In genomic region chrX:133639726-133640125, GRCh38 we compare ENCODE assay signal across 17 cellular contexts.
"Had no signal": no experiment of that assay in that cellular context is flagged by ENCODE, and none has a peak within 500 bp of the region (broad histone marks: within the 10 kb centered on the region; RNA-seq: fewer than 3 reads in every experiment).

No MANE protein-coding gene starts in this region.

- H3K4me3 Mint-ChIP-seq: activated CD4-positive, alpha-beta T cell treated with anti-CD3 and anti-CD28 coated beads, Interleukin-2, amount 10 ng/mL, durations not matched to agents 24 days and 14 days; activated naive CD8-positive, alpha-beta T cell treated with anti-CD3 and anti-CD28 coated beads, Interleukin-2, amount 50 U/mL, for 24 hours; activated T-helper 1 cell treated with anti-CD3 and anti-CD28 coated beads, Interleukin-12 subunit alpha, Interleukin-12 subunit beta, Interleukin-2, Interleukin-4 antibody, amounts not matched to agents 30 ng/mL and 10 ng/mL and 1 ng/mL, durations not matched to agents 14 hours and 24 hours and 36 hours; natural killer cell; T-cell had no signal

- ATAC-seq: activated naive CD8-positive, alpha-beta T cell treated with anti-CD3 and anti-CD28 coated beads, Interleukin-2, amount 50 U/mL, for 24 hours; mucosa of descending colon; natural killer cell; stimulated activated naive CD8-positive, alpha-beta T cell treated with anti-CD3 and anti-CD28 coated beads, Interleukin-15, Interleukin-2, amounts not matched to agents 100 U/mL and 50 U/mL, for 24 hours; T-cell had no signal

- H3K36me3 ChIP-seq: ascending aorta, colonic mucosa, lower lobe of right lung had no signal

- H3K36me3 Mint-ChIP-seq: natural killer cell, T-cell had no signal

- DNase-seq: activated CD4-positive, alpha-beta T cell treated with anti-CD3 and anti-CD28 coated beads, Interleukin-2, amount 10 ng/mL, durations not matched to agents 24 days and 14 days; activated naive CD4-positive, alpha-beta T cell treated with Interleukin-2 at 50 U/mL for 16 hours; activated naive CD8-positive, alpha-beta T cell treated with anti-CD3 and anti-CD28 coated beads, Interleukin-2, amount 50 U/mL, for 24 hours; colonic mucosa; foreskin melanocyte; lower lobe of right lung; mucosa of descending colon; natural killer cell; occipital lobe; stimulated activated CD4-positive, alpha-beta T cell treated with anti-CD3 and anti-CD28 coated beads, Interleukin-4, amount 100 ng/mL, for 1 hour; stimulated activated CD8-positive, alpha-beta memory T cell treated with anti-CD3 and anti-CD28 coated beads, Interleukin-4, amount 100 ng/mL, for 48 hours; stimulated activated naive CD8-positive, alpha-beta T cell treated with anti-CD3 and anti-CD28 coated beads, Interleukin-15, Interleukin-2, amounts not matched to agents 100 U/mL and 50 U/mL, for 24 hours; T-cell; T1000 had no signal

- H3K4me1 ChIP-seq: ascending aorta, colonic mucosa, lower lobe of right lung had no signal

- H3K27me3 ChIP-seq: ascending aorta, colonic mucosa had no signal

- H3K9me3 Mint-ChIP-seq: activated CD4-positive, alpha-beta T cell treated with anti-CD3 and anti-CD28 coated beads, Interleukin-2, amount 10 ng/mL, durations not matched to agents 24 days and 14 days; activated naive CD8-positive, alpha-beta T cell treated with anti-CD3 and anti-CD28 coated beads, Interleukin-2, amount 50 U/mL, for 24 hours; activated T-helper 1 cell treated with anti-CD3 and anti-CD28 coated beads, Interleukin-12 subunit alpha, Interleukin-12 subunit beta, Interleukin-2, Interleukin-4 antibody, amounts not matched to agents 30 ng/mL and 10 ng/mL and 1 ng/mL, durations not matched to agents 14 hours and 24 hours and 36 hours; natural killer cell; T-cell had no signal

- H3K27ac Mint-ChIP-seq: activated CD4-positive, alpha-beta T cell treated with anti-CD3 and anti-CD28 coated beads, Interleukin-2, amount 10 ng/mL, durations not matched to agents 24 days and 14 days; activated naive CD8-positive, alpha-beta T cell treated with anti-CD3 and anti-CD28 coated beads, Interleukin-2, amount 50 U/mL, for 24 hours; activated T-helper 1 cell treated with anti-CD3 and anti-CD28 coated beads, Interleukin-12 subunit alpha, Interleukin-12 subunit beta, Interleukin-2, Interleukin-4 antibody, amounts not matched to agents 30 ng/mL and 10 ng/mL and 1 ng/mL, durations not matched to agents 14 hours and 24 hours and 36 hours; natural killer cell; T-cell had no signal

- H3K27me3 Mint-ChIP-seq: activated CD4-positive, alpha-beta T cell treated with anti-CD3 and anti-CD28 coated beads, Interleukin-2, amount 10 ng/mL, durations not matched to agents 24 days and 14 days; activated naive CD8-positive, alpha-beta T cell treated with anti-CD3 and anti-CD28 coated beads, Interleukin-2, amount 50 U/mL, for 24 hours had no signal

- H3K4me3 ChIP-seq: ascending aorta, colonic mucosa, lower lobe of right lung, mucosa of descending colon had no signal

- H3K4me1 Mint-ChIP-seq: activated CD4-positive, alpha-beta T cell treated with anti-CD3 and anti-CD28 coated beads, Interleukin-2, amount 10 ng/mL, durations not matched to agents 24 days and 14 days; activated naive CD8-positive, alpha-beta T cell treated with anti-CD3 and anti-CD28 coated beads, Interleukin-2, amount 50 U/mL, for 24 hours; natural killer cell; T-cell had no signal

- H3K9me3 ChIP-seq: ascending aorta, colonic mucosa, lower lobe of right lung, mucosa of descending colon had no signal

- H3K27ac ChIP-seq: ascending aorta, colonic mucosa, lower lobe of right lung, VCaP had no signal
